ENCODE assay signal across 8 cellular contexts in the genomic region with DNA sequence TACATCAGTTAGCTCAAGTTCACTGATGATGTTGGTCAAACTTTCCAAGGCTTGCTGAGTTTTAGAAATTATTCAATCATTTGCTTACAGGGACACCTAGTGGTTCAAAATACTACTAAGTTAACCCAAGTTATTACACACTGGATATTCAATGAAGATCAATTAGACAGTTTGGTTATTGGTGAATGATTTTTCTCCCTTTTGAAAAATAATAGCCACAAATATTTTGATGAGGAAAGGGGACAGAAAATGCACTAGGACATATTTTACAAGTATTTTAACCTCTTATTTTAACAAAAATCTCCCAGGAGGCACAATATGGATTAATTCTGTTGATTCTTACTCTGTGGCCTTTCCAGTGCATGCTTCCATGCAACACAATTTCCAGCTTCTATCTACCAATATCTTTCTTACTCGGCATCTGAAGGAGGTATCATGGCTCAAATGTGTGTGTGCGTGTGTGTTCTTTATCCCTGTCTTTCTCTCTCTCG.
DNase-seq lines count a peak whose midpoint lies in the region; ATAC-seq and TF ChIP-seq lines count a peak whose summit lies in the region.

No MANE protein-coding gene starts in this region.

- H3K27me3 ChIP-seq in DND-41 (ENCODE audit: insufficient read depth, low read length, poor library complexity) (no peaks in the 10 kb centered on the region), WERI-Rb-1 (ENCODE audit: insufficient read depth, low read depth, severe bottlenecking) (peaks cover 18% of the 10 kb centered on the region)

- no peak for DNase-seq in DND-41
- DNase-seq in KG1 (lab: John Stamatoyannopoulos, UW): peak; percentile 7
- no peak for DNase-seq in WERI-Rb-1
- peak; percentile 35 for DNase-seq in kidney glomerular epithelial cell (lab: John Stamatoyannopoulos, UW)
- DNase-seq in DMS153 (lab: John Stamatoyannopoulos, UW): no peak
- DNase-seq in activated T-cell treated with anti-CD3 and anti-CD28 coated beads, Interleukin-2, amount 50 U/mL, for 48 hours: no peak

- H2AFZ ChIP-seq in DND-41 (ENCODE audit: low read depth, low read length): no peak overlapping the region

- no peaks in the 10 kb centered on the region for H3K79me2 ChIP-seq in DND-41 (ENCODE audit: insufficient read depth, low read length)

- TF ChIP-seq CTCF in DND-41 (IDR thresholded peaks at IDR 0.05; ENCODE audit: borderline replicate concordance, extremely low read depth, low read length, poor library complexity, severe bottlenecking) (peak; percentile 56), WERI-Rb-1 (IDR thresholded peaks at IDR 0.05; ENCODE audit: low read depth, low read length) (0 out of 2 replicates have a peak, but pooled peaks have one; percentile 2)

- H3K9ac ChIP-seq in DND-41 (ENCODE audit: low read depth, low read length): no peak overlapping the region

- H3K27ac ChIP-seq in DND-41 (ENCODE audit: low read length) (no peak overlapping the region), WERI-Rb-1 (peak overlapping the region; percentile 85)

- H3K4me2 ChIP-seq in DND-41 (ENCODE audit: insufficient read depth, low read length): no peak overlapping the region

- H3K36me3 ChIP-seq in DND-41 (ENCODE audit: insufficient read depth, low read length): no peaks in the 10 kb centered on the region
- no peaks in the 10 kb centered on the region for H3K36me3 ChIP-seq in WERI-Rb-1

- H3K9me3 ChIP-seq in DND-41 (ENCODE audit: insufficient read depth, low read length, severe bottlenecking): no peaks in the 10 kb centered on the region
- H3K9me3 ChIP-seq in WERI-Rb-1 (ENCODE audit: severe bottlenecking): peaks cover 3% of the 10 kb centered on the region

- H3K4me1 ChIP-seq in DND-41 (ENCODE audit: insufficient read depth, low read length): no peaks in the 10 kb centered on the region

- no peak overlapping the region for H3K4me3 ChIP-seq in DND-41 (ENCODE audit: low read depth in 1 of 2, low read length in 2 of 2)
- peak overlapping the region; percentile 34 for H3K4me3 ChIP-seq in WERI-Rb-1 (ENCODE audit: low read depth, low read length)

- no peak for ATAC-seq in DND-41 (ENCODE audit: insufficient read depth, low read depth)
- no peak for ATAC-seq in GM18517 (IDR thresholded peaks at IDR 0.05; ENCODE audit: unreplicated experiment)
- no peak for ATAC-seq in GM18858 (IDR thresholded peaks at IDR 0.05; ENCODE audit: unreplicated experiment)

- H4K20me1 ChIP-seq in DND-41 (ENCODE audit: insufficient read depth, low read length): no peaks in the 10 kb centered on the region

Comparison
In these comparisons a context has a peak if more than half of its experiments do, and no peak if none do; other contexts are left out.
1. DNase-seq: peak in KG1 (single experiment) and kidney glomerular epithelial cell (single experiment); none in DND-41 (single experiment), WERI-Rb-1 (single experiment), DMS153 (single experiment) and activated T-cell treated with anti-CD3 and anti-CD28 coated beads, Interleukin-2, amount 50 U/mL, for 48 hours (0 of 2).